In the genomic region with DNA sequence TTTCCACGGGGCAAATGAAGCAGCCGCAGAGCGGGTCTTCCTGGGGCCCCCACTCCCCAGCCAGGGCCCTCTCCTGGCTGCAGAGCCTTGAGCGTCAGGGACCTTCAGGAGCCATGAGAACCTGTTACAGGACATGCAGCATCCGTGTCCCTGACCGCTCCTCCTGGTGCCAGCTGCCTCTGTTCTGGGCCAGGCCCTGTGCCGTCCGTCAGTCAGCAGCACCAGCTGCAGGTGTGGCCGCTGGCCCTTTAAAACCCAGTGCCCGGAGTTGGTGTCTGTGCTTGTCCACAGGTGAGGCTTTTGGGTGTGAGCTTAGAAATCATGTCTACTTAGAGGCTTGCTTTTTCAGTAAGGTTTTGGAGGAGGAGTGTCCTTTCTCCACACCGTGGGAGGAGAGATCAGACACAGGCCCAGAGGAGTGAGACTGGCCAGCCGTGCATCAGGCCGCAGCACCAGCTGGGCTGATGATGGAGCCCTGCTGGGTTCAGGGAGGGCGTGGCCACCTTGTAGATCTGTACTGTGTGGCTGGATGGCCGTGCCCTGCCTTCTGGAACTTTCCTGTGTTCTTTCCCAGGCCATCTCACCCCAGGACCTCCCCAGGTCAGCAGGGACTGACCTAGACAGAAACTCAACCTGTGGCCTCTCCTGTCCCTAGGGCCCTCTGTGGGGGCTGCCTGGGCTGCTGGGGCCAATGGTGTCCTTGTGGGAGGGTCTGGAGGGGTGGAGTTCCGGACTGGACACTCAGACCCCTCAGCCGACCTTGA, we compare ENCODE assay signal across 1 cellular context.
TF ChIP-seq lines count a peak whose summit lies in the region.

No MANE protein-coding gene starts in this region.

TF ChIP-seq in HepG2, 621 proteins besides CTCF, POLR2A, EP300 and RAD21 (continued from another document and continues in another):
- TF ChIP-seq ZNF343 (CRISPR knock-in tag; IDR thresholded peaks at IDR 0.05) (no peak), NRL (CRISPR knock-in tag; IDR thresholded peaks at IDR 0.05; ENCODE audit: borderline replicate concordance) (peak; percentile 63), PCBP1 (IDR thresholded peaks at IDR 0.05; ENCODE audit: borderline replicate concordance, low read depth, low read length) (0 out of 2 replicates have a peak, but pooled peaks have one; percentile 16), PAX8 (CRISPR knock-in tag; IDR thresholded peaks at IDR 0.05; ENCODE audit: borderline replicate concordance) (no peak), SALL2 (CRISPR knock-in tag; IDR thresholded peaks at IDR 0.05) (no peak; the same call in 1 of the 2 replicates), SRY (CRISPR knock-in tag; IDR thresholded peaks at IDR 0.05) (no peak; the same call in 1 of the 2 replicates), ZNF24 (IDR thresholded peaks at IDR 0.05) (no peak), GFI1 (CRISPR knock-in tag; IDR thresholded peaks at IDR 0.05; ENCODE audit: borderline replicate concordance) (no peak), ZNF629 (CRISPR knock-in tag; conservative IDR thresholded peaks at IDR 0.05) (peak; percentile 26; the same call in 1 of the 2 replicates), MIER3 (CRISPR knock-in tag; IDR thresholded peaks at IDR 0.05; ENCODE audit: borderline replicate concordance) (no peak), ZNF264 (CRISPR knock-in tag; IDR thresholded peaks at IDR 0.05) (0 out of 2 replicates have a peak, but pooled peaks have one; percentile 30), GABPA (IDR thresholded peaks at IDR 0.05; ENCODE audit: low read depth, low read length) (no peak), GABPA (CRISPR knock-in tag; IDR thresholded peaks at IDR 0.05; ENCODE audit: low read depth) (peak; percentile 26; the same call in 1 of the 2 replicates), SRF (IDR thresholded peaks at IDR 0.05; ENCODE audit: low read depth, low read length) (no peak), SP4 (CRISPR knock-in tag; IDR thresholded peaks at IDR 0.05) (no peak; the same call in 1 of the 2 replicates), SNAPC2 (CRISPR knock-in tag; IDR thresholded peaks at IDR 0.05) (no peak), CENPT (CRISPR knock-in tag; IDR thresholded peaks at IDR 0.05; ENCODE audit: low read depth) (no peak), CCDC6 (CRISPR knock-in tag; IDR thresholded peaks at IDR 0.05) (no peak), SMAD9 (CRISPR knock-in tag; IDR thresholded peaks at IDR 0.05) (no peak), SCMH1 (CRISPR knock-in tag; IDR thresholded peaks at IDR 0.05; ENCODE audit: borderline replicate concordance) (no peak), RAD51 (IDR thresholded peaks at IDR 0.05; ENCODE audit: borderline replicate concordance) (no peak), POGZ (CRISPR knock-in tag; IDR thresholded peaks at IDR 0.05) (no peak), FOSL2 (CRISPR knock-in tag; IDR thresholded peaks at IDR 0.05) (no peak; the same call in 1 of the 2 replicates), SP5 (CRISPR knock-in tag; IDR thresholded peaks at IDR 0.05; ENCODE audit: borderline replicate concordance, low read depth) (peak; percentile 31; the same call in 1 of the 2 replicates), ZBTB3 (CRISPR knock-in tag; IDR thresholded peaks at IDR 0.05; ENCODE audit: borderline replicate concordance, low read depth) (no peak), DNMT1 (CRISPR knock-in tag; IDR thresholded peaks at IDR 0.05) (no peak)
- TF ChIP-seq, protein P1, sequence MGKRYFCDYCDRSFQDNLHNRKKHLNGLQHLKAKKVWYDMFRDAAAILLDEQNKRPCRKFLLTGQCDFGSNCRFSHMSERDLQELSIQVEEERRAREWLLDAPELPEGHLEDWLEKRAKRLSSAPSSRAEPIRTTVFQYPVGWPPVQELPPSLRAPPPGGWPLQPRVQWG (CRISPR knock-in tag; IDR thresholded peaks at IDR 0.05; ENCODE audit: borderline replicate concordance, low read depth), result no peak
- TF ChIP-seq, protein P2, sequence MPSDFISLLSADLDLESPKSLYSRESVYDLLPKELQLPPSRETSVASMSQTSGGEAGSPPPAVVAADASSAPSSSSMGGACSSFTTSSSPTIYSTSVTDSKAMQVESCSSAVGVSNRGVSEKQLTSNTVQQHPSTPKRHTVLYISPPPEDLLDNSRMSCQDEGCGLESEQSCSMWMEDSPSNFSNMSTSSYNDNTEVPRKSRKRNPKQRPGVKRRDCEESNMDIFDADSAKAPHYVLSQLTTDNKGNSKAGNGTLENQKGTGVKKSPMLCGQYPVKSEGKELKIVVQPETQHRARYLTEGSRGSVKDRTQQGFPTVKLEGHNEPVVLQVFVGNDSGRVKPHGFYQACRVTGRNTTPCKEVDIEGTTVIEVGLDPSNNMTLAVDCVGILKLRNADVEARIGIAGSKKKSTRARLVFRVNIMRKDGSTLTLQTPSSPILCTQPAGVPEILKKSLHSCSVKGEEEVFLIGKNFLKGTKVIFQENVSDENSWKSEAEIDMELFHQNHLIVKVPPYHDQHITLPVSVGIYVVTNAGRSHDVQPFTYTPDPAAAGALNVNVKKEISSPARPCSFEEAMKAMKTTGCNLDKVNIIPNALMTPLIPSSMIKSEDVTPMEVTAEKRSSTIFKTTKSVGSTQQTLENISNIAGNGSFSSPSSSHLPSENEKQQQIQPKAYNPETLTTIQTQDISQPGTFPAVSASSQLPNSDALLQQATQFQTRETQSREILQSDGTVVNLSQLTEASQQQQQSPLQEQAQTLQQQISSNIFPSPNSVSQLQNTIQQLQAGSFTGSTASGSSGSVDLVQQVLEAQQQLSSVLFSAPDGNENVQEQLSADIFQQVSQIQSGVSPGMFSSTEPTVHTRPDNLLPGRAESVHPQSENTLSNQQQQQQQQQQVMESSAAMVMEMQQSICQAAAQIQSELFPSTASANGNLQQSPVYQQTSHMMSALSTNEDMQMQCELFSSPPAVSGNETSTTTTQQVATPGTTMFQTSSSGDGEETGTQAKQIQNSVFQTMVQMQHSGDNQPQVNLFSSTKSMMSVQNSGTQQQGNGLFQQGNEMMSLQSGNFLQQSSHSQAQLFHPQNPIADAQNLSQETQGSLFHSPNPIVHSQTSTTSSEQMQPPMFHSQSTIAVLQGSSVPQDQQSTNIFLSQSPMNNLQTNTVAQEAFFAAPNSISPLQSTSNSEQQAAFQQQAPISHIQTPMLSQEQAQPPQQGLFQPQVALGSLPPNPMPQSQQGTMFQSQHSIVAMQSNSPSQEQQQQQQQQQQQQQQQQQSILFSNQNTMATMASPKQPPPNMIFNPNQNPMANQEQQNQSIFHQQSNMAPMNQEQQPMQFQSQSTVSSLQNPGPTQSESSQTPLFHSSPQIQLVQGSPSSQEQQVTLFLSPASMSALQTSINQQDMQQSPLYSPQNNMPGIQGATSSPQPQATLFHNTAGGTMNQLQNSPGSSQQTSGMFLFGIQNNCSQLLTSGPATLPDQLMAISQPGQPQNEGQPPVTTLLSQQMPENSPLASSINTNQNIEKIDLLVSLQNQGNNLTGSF (CRISPR knock-in tag; IDR thresholded peaks at IDR 0.05), result no peak
- TF ChIP-seq, protein P3, sequence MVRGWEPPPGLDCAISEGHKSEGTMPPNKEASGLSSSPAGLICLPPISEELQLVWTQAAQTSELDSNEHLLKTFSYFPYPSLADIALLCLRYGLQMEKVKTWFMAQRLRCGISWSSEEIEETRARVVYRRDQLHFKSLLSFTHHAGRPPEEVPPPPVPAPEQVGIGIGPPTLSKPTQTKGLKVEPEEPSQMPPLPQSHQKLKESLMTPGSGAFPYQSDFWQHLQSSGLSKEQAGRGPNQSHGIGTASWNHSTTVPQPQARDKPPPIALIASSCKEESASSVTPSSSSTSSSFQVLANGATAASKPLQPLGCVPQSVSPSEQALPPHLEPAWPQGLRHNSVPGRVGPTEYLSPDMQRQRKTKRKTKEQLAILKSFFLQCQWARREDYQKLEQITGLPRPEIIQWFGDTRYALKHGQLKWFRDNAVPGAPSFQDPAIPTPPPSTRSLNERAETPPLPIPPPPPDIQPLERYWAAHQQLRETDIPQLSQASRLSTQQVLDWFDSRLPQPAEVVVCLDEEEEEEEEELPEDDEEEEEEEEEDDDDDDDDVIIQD (CRISPR knock-in tag; IDR thresholded peaks at IDR 0.05; ENCODE audit: low read depth), result no peak; the same call in 1 of the 2 replicates
- TF ChIP-seq, protein P4, sequence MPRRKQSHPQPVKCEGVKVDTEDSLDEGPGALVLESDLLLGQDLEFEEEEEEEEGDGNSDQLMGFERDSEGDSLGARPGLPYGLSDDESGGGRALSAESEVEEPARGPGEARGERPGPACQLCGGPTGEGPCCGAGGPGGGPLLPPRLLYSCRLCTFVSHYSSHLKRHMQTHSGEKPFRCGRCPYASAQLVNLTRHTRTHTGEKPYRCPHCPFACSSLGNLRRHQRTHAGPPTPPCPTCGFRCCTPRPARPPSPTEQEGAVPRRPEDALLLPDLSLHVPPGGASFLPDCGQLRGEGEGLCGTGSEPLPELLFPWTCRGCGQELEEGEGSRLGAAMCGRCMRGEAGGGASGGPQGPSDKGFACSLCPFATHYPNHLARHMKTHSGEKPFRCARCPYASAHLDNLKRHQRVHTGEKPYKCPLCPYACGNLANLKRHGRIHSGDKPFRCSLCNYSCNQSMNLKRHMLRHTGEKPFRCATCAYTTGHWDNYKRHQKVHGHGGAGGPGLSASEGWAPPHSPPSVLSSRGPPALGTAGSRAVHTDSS (CRISPR knock-in tag; conservative IDR thresholded peaks at IDR 0.05), result no peak
- TF ChIP-seq, protein P5, sequence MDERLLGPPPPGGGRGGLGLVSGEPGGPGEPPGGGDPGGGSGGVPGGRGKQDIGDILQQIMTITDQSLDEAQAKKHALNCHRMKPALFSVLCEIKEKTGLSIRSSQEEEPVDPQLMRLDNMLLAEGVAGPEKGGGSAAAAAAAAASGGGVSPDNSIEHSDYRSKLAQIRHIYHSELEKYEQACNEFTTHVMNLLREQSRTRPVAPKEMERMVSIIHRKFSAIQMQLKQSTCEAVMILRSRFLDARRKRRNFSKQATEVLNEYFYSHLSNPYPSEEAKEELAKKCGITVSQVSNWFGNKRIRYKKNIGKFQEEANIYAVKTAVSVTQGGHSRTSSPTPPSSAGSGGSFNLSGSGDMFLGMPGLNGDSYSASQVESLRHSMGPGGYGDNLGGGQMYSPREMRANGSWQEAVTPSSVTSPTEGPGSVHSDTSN (CRISPR knock-in tag; IDR thresholded peaks at IDR 0.05), result no peak
- TF ChIP-seq, protein P6, sequence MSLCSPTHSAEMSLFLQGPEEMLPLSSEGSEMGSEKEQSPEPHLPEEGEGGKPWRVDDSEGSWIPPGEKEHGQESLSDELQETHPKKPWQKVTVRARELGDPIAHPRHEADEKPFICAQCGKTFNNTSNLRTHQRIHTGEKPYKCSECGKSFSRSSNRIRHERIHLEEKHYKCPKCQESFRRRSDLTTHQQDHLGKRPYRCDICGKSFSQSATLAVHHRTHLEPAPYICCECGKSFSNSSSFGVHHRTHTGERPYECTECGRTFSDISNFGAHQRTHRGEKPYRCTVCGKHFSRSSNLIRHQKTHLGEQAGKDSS (CRISPR knock-in tag; IDR thresholded peaks at IDR 0.05; ENCODE audit: borderline replicate concordance, low read depth), result no peak; the same call in 1 of the 2 replicates
- TF ChIP-seq, protein P7, sequence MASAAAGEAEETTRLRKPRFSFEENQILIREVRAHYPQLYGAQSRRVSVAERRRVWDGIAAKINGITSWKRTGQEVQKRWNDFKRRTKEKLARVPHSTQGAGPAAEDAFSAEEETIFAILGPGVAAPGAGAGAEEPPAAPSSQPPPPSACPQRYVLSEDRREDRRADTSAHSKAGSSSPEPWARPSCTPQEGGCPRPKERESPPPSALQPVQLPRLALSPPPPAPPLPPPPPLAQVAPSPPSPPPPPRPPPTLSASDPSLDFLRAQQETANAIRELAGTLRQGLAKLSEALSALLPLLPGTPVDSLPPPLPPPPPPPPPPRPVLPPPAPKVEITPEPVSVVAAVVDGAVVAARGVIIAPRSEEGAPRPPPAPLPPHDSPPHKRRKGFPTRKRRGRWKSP (CRISPR knock-in tag; IDR thresholded peaks at IDR 0.05), result no peak
- TF ChIP-seq, protein P8, sequence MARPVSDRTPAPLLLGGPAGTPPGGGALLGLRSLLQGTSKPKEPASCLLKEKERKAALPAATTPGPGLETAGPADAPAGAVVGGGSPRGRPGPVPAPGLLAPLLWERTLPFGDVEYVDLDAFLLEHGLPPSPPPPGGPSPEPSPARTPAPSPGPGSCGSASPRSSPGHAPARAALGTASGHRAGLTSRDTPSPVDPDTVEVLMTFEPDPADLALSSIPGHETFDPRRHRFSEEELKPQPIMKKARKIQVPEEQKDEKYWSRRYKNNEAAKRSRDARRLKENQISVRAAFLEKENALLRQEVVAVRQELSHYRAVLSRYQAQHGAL (CRISPR knock-in tag; IDR thresholded peaks at IDR 0.05; ENCODE audit: not compliant biosample characterization), result no peak
- TF ChIP-seq, protein P9, sequence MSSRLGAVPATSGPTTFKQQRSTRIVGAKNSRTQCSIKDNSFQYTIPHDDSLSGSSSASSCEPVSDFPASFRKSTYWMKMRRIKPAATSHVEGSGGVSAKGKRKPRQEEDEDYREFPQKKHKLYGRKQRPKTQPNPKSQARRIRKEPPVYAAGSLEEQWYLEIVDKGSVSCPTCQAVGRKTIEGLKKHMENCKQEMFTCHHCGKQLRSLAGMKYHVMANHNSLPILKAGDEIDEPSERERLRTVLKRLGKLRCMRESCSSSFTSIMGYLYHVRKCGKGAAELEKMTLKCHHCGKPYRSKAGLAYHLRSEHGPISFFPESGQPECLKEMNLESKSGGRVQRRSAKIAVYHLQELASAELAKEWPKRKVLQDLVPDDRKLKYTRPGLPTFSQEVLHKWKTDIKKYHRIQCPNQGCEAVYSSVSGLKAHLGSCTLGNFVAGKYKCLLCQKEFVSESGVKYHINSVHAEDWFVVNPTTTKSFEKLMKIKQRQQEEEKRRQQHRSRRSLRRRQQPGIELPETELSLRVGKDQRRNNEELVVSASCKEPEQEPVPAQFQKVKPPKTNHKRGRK (CRISPR knock-in tag; IDR thresholded peaks at IDR 0.05), result no peak
- TF ChIP-seq, protein P10, sequence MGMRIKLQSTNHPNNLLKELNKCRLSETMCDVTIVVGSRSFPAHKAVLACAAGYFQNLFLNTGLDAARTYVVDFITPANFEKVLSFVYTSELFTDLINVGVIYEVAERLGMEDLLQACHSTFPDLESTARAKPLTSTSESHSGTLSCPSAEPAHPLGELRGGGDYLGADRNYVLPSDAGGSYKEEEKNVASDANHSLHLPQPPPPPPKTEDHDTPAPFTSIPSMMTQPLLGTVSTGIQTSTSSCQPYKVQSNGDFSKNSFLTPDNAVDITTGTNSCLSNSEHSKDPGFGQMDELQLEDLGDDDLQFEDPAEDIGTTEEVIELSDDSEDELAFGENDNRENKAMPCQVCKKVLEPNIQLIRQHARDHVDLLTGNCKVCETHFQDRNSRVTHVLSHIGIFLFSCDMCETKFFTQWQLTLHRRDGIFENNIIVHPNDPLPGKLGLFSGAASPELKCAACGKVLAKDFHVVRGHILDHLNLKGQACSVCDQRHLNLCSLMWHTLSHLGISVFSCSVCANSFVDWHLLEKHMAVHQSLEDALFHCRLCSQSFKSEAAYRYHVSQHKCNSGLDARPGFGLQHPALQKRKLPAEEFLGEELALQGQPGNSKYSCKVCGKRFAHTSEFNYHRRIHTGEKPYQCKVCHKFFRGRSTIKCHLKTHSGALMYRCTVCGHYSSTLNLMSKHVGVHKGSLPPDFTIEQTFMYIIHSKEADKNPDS (CRISPR knock-in tag; IDR thresholded peaks at IDR 0.05), result no peak
- TF ChIP-seq, protein P11, sequence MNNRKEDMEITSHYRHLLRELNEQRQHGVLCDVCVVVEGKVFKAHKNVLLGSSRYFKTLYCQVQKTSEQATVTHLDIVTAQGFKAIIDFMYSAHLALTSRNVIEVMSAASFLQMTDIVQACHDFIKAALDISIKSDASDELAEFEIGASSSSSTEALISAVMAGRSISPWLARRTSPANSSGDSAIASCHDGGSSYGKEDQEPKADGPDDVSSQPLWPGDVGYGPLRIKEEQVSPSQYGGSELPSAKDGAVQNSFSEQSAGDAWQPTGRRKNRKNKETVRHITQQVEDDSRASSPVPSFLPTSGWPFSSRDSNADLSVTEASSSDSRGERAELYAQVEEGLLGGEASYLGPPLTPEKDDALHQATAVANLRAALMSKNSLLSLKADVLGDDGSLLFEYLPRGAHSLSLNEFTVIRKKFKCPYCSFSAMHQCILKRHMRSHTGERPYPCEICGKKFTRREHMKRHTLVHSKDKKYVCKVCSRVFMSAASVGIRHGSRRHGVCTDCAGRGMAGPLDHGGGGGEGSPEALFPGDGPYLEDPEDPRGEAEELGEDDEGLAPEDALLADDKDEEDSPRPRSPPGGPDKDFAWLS (CRISPR knock-in tag; IDR thresholded peaks at IDR 0.05; ENCODE audit: borderline replicate concordance), result no peak
